8 cellular contexts compared by ENCODE assay signal in genomic region chr12:69534389-69534822, GRCh38. TPM values are rescaled to one million over a fixed set of nuclear protein-coding genes. Genes with fewer than 3 reads are reported as not detected.
DNase-seq lines count a peak whose midpoint lies in the region; ATAC-seq and TF ChIP-seq lines count a peak whose summit lies in the region.

No MANE protein-coding gene starts in this region.

- peaks cover 19% of the 10 kb centered on the region for H3K4me1 Mint-ChIP-seq in T-helper 2 cell treated with Interferon-gamma antibody and Interleukin-4, amounts not matched to agents 5 μg/mL and 100 μg/mL, for 36 hours (ENCODE audit: low read depth)

- H3K27me3 ChIP-seq in thyroid gland: no peaks in the 10 kb centered on the region

- H3K4me3 Mint-ChIP-seq in T-helper 2 cell treated with Interferon-gamma antibody and Interleukin-4, amounts not matched to agents 5 μg/mL and 100 μg/mL, for 36 hours: peak overlapping the region; percentile 48

- peaks cover 14% of the 10 kb centered on the region for H3K36me3 Mint-ChIP-seq in T-helper 2 cell treated with Interferon-gamma antibody and Interleukin-4, amounts not matched to agents 5 μg/mL and 100 μg/mL, for 36 hours (ENCODE audit: low read depth)

- H3K4me3 ChIP-seq in thyroid gland (replicated peaks in 1 of 3): no peak overlapping the region

- 10 to 12% methylated on average over 3 of the region's 3 CpGs for WGBS in thyroid gland, 2 donors

- peak in 1 of 2 donors; percentile 34 for TF ChIP-seq POLR2A in thyroid gland (IDR thresholded peaks at IDR 0.05)

- peak; percentile 88 for ATAC-seq in GM19372 (IDR thresholded peaks at IDR 0.05; ENCODE audit: low read depth, unreplicated experiment)
- ATAC-seq in HG03469 (IDR thresholded peaks at IDR 0.05; ENCODE audit: unreplicated experiment): peak; percentile 97
- peak; percentile 69 for ATAC-seq in esophagus mucosa

- peak overlapping the region; percentile 82 to 92 (median 88) for H3K27ac ChIP-seq in thyroid gland

- peaks cover 5 to 17% of the 10 kb centered on the region in 2 donors for H3K4me1 ChIP-seq in thyroid gland

- H3K36me3 ChIP-seq in thyroid gland: no peaks in the 10 kb centered on the region

- H3K27me3 Mint-ChIP-seq in T-helper 2 cell treated with Interferon-gamma antibody and Interleukin-4, amounts not matched to agents 5 μg/mL and 100 μg/mL, for 36 hours (ENCODE audit: low read depth): no peaks in the 10 kb centered on the region

- no peak for TF ChIP-seq CTCF in thyroid gland (IDR thresholded peaks at IDR 0.05)

- DNase-seq in COR-L47 (lab: John Stamatoyannopoulos, UW) (peak; percentile 17), mucosa of gallbladder (ENCODE audit: low spot score) (peak; percentile 66), thyroid gland (peak; percentile 77 to 82), NCI-H524 treated with DMSO at 0.1 percent for 48 hours (lab: John Stamatoyannopoulos, UW) (no peak)
- DNase-seq in T-helper 2 cell treated with Interferon-gamma antibody and Interleukin-4, amounts not matched to agents 5 μg/mL and 100 μg/mL, for 36 hours (ENCODE audit: low spot score): peak; percentile 69

- H3K9me3 Mint-ChIP-seq in T-helper 2 cell treated with Interferon-gamma antibody and Interleukin-4, amounts not matched to agents 5 μg/mL and 100 μg/mL, for 36 hours: no peaks in the 10 kb centered on the region

- intact Hi-C loops in thyroid gland (cut with DNase I): no loop called here

- peak overlapping the region; percentile 71 for H3K27ac Mint-ChIP-seq in T-helper 2 cell treated with Interferon-gamma antibody and Interleukin-4, amounts not matched to agents 5 μg/mL and 100 μg/mL, for 36 hours

- no peaks in the 10 kb centered on the region for H3K9me3 ChIP-seq in thyroid gland

RNA-seq across cellular contexts. Expression of gene CCT2, which starts 50.9 kb away (rescaled TPM):
- total RNA-seq in esophagus mucosa: 114 TPM
- 86.5 TPM for total RNA-seq in mucosa of gallbladder
- total RNA-seq in thyroid gland: 100 to 1,000 TPM in 3 of 4 donors, 10 to 100 TPM in 1; 90.9 to 174 (median 117) TPM
